Comparison of ENCODE assay signal across 24 cellular contexts in the genomic region with DNA sequence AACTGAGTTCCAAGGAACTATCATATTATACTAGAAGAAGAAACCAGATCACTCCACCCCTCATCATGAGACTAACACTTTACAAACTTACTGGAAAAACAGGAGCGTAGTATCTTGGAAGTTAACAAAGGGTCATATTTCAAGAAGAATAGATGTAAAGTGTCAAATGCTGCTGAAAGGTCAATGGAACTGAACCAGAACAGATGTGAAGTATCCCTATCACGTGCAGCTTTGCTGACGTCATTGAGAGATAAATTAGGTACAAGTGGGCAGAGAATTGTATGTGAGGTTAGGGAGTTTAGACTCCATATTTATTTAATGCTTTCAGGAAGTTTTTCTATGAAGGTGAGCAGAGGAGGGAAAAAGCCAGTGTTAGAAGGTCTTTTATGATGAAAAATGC.
"Had no signal": no experiment of that assay in that cellular context is flagged by ENCODE, and none has a peak within 500 bp of the region (broad histone marks: within the 10 kb centered on the region; RNA-seq: fewer than 3 reads in every experiment).

No MANE protein-coding gene starts in this region.

- H2AFZ ChIP-seq: hepatocyte had no signal

- DNase-seq: islet precursor cell; left ventricle myocardium superior; lower lobe of right lung; mammary epithelial cell; mesenchymal stem cell; naive thymus-derived CD8-positive, alpha-beta T cell; nucleus accumbens; pancreas; retina; right cardiac atrium; stimulated activated CD4-positive, alpha-beta T cell treated with anti-CD3 and anti-CD28 coated beads, Interleukin-1b, Interleukin-23, amount 100 ng/mL, for 48 hours; stimulated activated CD4-positive, alpha-beta T cell treated with anti-CD3 and anti-CD28 coated beads, Interleukin-2, amount 100 ng/mL, for 48 hours; stimulated activated CD4-positive, alpha-beta T cell treated with anti-CD3 and anti-CD28 coated beads, Interleukin-4, amount 100 ng/mL, for 4 hours; stimulated activated CD8-positive, alpha-beta memory T cell treated with anti-CD3 and anti-CD28 coated beads, Interleukin-4, amount 100 ng/mL, for 48 hours; stimulated activated naive CD4-positive, alpha-beta T cell treated with Interleukin-2 at 50 U/mL for 16 hours; stimulated activated naive CD8-positive, alpha-beta T cell treated with anti-CD3 and anti-CD28 coated beads, Interleukin-15, amount 100 ng/mL, for 72 hours; substantia nigra; uterus had no signal

- H3K4me2 ChIP-seq: hepatocyte, smooth muscle cell had no signal

- ATAC-seq: left lobe of liver; left ventricle myocardium superior; lower lobe of right lung; naive thymus-derived CD8-positive, alpha-beta T cell; pancreas; right cardiac atrium; stimulated activated memory B cell treated with anti-CD40 and anti-IgM and Interleukin-4, amounts not matched to agents 10 μg/mL and 1 μg/mL and 100 μg/mL, for 72 hours; stimulated activated naive CD8-positive, alpha-beta T cell treated with anti-CD3 and anti-CD28 coated beads, Interleukin-15, amount 100 ng/mL, for 72 hours had no signal

- H3K9me3 ChIP-seq: lower lobe of right lung, pancreas, prostate gland, tibial nerve, uterus had no signal

- H3K36me3 ChIP-seq: lower lobe of right lung, pancreas, prostate gland, uterus had no signal

- FAIRE-seq: pancreas had no signal

- H3K79me2 ChIP-seq: hepatocyte had no signal

- H3K27me3 ChIP-seq: hepatocyte, pancreas, tibial nerve, uterus had no signal

- H3K4me3 ChIP-seq: hepatocyte, lower lobe of right lung, pancreas, prostate gland, smooth muscle cell, tibial nerve, uterus had no signal

- H3K4me1 ChIP-seq: lower lobe of right lung, pancreas, prostate gland, tibial nerve, uterus had no signal

- H3K27ac ChIP-seq: hepatocyte, lower lobe of right lung, pancreas, prostate gland, tibial nerve, uterus had no signal
